In genomic region chr1:222057162-222057561, GRCh38 we compare ENCODE assay signal across 25 cellular contexts.
DNase-seq lines count a peak whose midpoint lies in the region; ATAC-seq lines count a peak whose summit lies in the region.
"Had no signal": no experiment of that assay in that cellular context is flagged by ENCODE, and none has a peak within 500 bp of the region (broad histone marks: within the 10 kb centered on the region; RNA-seq: fewer than 3 reads in every experiment).

No MANE protein-coding gene starts in this region.

- no peak overlapping the region for H2BK5ac ChIP-seq in neuronal stem cell (ENCODE audit: low read length)

- peak overlapping the region; percentile 27 for H3K23ac ChIP-seq in neuronal stem cell (ENCODE audit: low read depth, low read length, poor library complexity)

- H2BK120ac ChIP-seq in neuronal stem cell (ENCODE audit: low read depth, low read length): no peak overlapping the region

- no peak overlapping the region for H2BK15ac ChIP-seq in neuronal stem cell (ENCODE audit: low read length)

- H4K91ac ChIP-seq in neuronal stem cell (ENCODE audit: low read depth, low read length, poor library complexity): no peak overlapping the region

- no peak overlapping the region for H2AK5ac ChIP-seq in neuronal stem cell (ENCODE audit: low read depth, low read length)

- H3K4me1 ChIP-seq in neuronal stem cell (ENCODE audit: control insufficient read depth in 2 of 2, insufficient read depth in 1 of 2, low read depth in 1 of 2, low read length in 2 of 2): no peaks in the 10 kb centered on the region
- H3K4me1 ChIP-seq: BE2C, spleen had no signal

- DNase-seq in activated CD4-positive, alpha-beta memory T cell treated with anti-CD3 and anti-CD28 coated beads for 36 hours: peak; percentile 11
- no peak for DNase-seq in activated CD4-positive, alpha-beta memory T cell treated with anti-CD3 and anti-CD28 coated beads, Interleukin-2, amount 10 ng/mL, durations not matched to agents 7 days and 5 days
- DNase-seq in neuronal stem cell (ENCODE audit: low spot score) (no peak), NCI-H226 (no peak)
- DNase-seq: activated CD4-positive, alpha-beta T cell treated with anti-CD3 and anti-CD28 coated beads, Interleukin-2, amount 50 U/mL, for 48 hours; BE2C; COR-L47; effector CD8-positive, alpha-beta T cell; KG1; kidney; NCI-H1694 treated with DMSO at 0.1 percent for 48 hours; NCI-H82; PC-3; retina; SIG-M5; spleen; stimulated activated CD4-positive, alpha-beta T cell treated with anti-CD3 and anti-CD28 coated beads, Interleukin-4, amount 100 ng/mL, for 24 hours; T-helper 1 cell had no signal

- WGBS in neuronal stem cell (ENCODE audit: extremely low coverage in 2 of 2, insufficient read length in 2 of 2, insufficient replicate concordance in 1 of 2), 2 donors: no CpG with 5 or more reads among the region's 3 CpGs

- no peaks in the 10 kb centered on the region for H3K36me3 Mint-ChIP-seq in activated CD4-positive, alpha-beta memory T cell treated with anti-CD3 and anti-CD28 coated beads for 36 hours
- H3K36me3 Mint-ChIP-seq in activated CD4-positive, alpha-beta memory T cell treated with anti-CD3 and anti-CD28 coated beads, Interleukin-2, amount 10 ng/mL, durations not matched to agents 7 days and 5 days (ENCODE audit: low read depth): no peaks in the 10 kb centered on the region
- H3K36me3 Mint-ChIP-seq: activated naive CD8-positive, alpha-beta T cell had no signal

- POLR2A ChIA-PET in activated CD4-positive, alpha-beta memory T cell treated with anti-CD3 and anti-CD28 coated beads for 36 hours (lab: Charles Lee): no interaction called here
- POLR2A ChIA-PET in activated CD4-positive, alpha-beta memory T cell treated with anti-CD3 and anti-CD28 coated beads, Interleukin-2, amount 10 ng/mL, durations not matched to agents 7 days and 5 days (lab: Charles Lee): no interaction called here

- H3K4me2 ChIP-seq in neuronal stem cell (ENCODE audit: insufficient read depth, low read length, poor library complexity, severe bottlenecking): no peak overlapping the region

- H3K14ac ChIP-seq in neuronal stem cell (ENCODE audit: low read length): no peak overlapping the region

- peak; percentile 68 for ATAC-seq in GM21360 (IDR thresholded peaks at IDR 0.05; ENCODE audit: unreplicated experiment)
- peak; percentile 63 for ATAC-seq in HG03060 (IDR thresholded peaks at IDR 0.05; ENCODE audit: low read depth, unreplicated experiment)
- ATAC-seq in HG03354 (IDR thresholded peaks at IDR 0.05; ENCODE audit: poor library complexity, severe bottlenecking, unreplicated experiment): no peak
- no peak for ATAC-seq in GM21447 (IDR thresholded peaks at IDR 0.05; ENCODE audit: unreplicated experiment)
- ATAC-seq: HCT116, PC-3 had no signal

- no peak overlapping the region for H3K27ac Mint-ChIP-seq in activated CD4-positive, alpha-beta memory T cell treated with anti-CD3 and anti-CD28 coated beads for 36 hours
- H3K27ac Mint-ChIP-seq in activated CD4-positive, alpha-beta memory T cell treated with anti-CD3 and anti-CD28 coated beads, Interleukin-2, amount 10 ng/mL, durations not matched to agents 7 days and 5 days: no peak overlapping the region
- H3K27ac Mint-ChIP-seq: activated naive CD8-positive, alpha-beta T cell had no signal

- H3K27ac ChIP-seq in neuronal stem cell (replicated peaks; ENCODE audit: low read length): no peak overlapping the region
- H3K27ac ChIP-seq: spleen had no signal

- H4K8ac ChIP-seq in neuronal stem cell (ENCODE audit: low read depth, low read length): no peak overlapping the region

- no peak overlapping the region for H2AFZ ChIP-seq in neuronal stem cell (ENCODE audit: low read length)

- no peaks in the 10 kb centered on the region for H3K36me3 ChIP-seq in neuronal stem cell (replicated peaks in 1 of 2; ENCODE audit: control insufficient read depth in 2 of 2, insufficient read depth in 2 of 2, low read length in 2 of 2)
- H3K36me3 ChIP-seq: BE2C, spleen had no signal

- H3K27me3 ChIP-seq in neuronal stem cell (ENCODE audit: control insufficient read depth in 3 of 3, insufficient read depth in 3 of 3, low read depth in 1 of 3, low read length in 3 of 3): no peaks in the 10 kb centered on the region
- H3K27me3 ChIP-seq: BE2C, spleen had no signal

- no peaks in the 10 kb centered on the region for H3K27me3 Mint-ChIP-seq in activated CD4-positive, alpha-beta memory T cell treated with anti-CD3 and anti-CD28 coated beads for 36 hours
- no peaks in the 10 kb centered on the region for H3K27me3 Mint-ChIP-seq in activated CD4-positive, alpha-beta memory T cell treated with anti-CD3 and anti-CD28 coated beads, Interleukin-2, amount 10 ng/mL, durations not matched to agents 7 days and 5 days
- H3K27me3 Mint-ChIP-seq: activated naive CD8-positive, alpha-beta T cell had no signal

- no peak overlapping the region for H3K4ac ChIP-seq in neuronal stem cell (ENCODE audit: low read length)

- no peak overlapping the region for H3K4me3 Mint-ChIP-seq in activated CD4-positive, alpha-beta memory T cell treated with anti-CD3 and anti-CD28 coated beads for 36 hours
- H3K4me3 Mint-ChIP-seq in activated CD4-positive, alpha-beta memory T cell treated with anti-CD3 and anti-CD28 coated beads, Interleukin-2, amount 10 ng/mL, durations not matched to agents 7 days and 5 days: no peak overlapping the region
- H3K4me3 Mint-ChIP-seq: activated naive CD8-positive, alpha-beta T cell had no signal

- CTCF ChIA-PET in activated CD4-positive, alpha-beta memory T cell treated with anti-CD3 and anti-CD28 coated beads for 36 hours (lab: Charles Lee): no interaction called here
- CTCF ChIA-PET in activated CD4-positive, alpha-beta memory T cell treated with anti-CD3 and anti-CD28 coated beads, Interleukin-2, amount 10 ng/mL, durations not matched to agents 7 days and 5 days (lab: Charles Lee): no interaction called here

- H3K4me3 ChIP-seq in neuronal stem cell (ENCODE audit: low read length in 2 of 2): no peak overlapping the region
- H3K4me3 ChIP-seq: lung, spleen had no signal

- H3K4me1 Mint-ChIP-seq in activated CD4-positive, alpha-beta memory T cell treated with anti-CD3 and anti-CD28 coated beads for 36 hours (ENCODE audit: low read depth): peaks cover 4% of the 10 kb centered on the region
- H3K4me1 Mint-ChIP-seq in activated CD4-positive, alpha-beta memory T cell treated with anti-CD3 and anti-CD28 coated beads, Interleukin-2, amount 10 ng/mL, durations not matched to agents 7 days and 5 days: no peaks in the 10 kb centered on the region

- no peak overlapping the region for H2BK12ac ChIP-seq in neuronal stem cell (ENCODE audit: low read length)

- no peak overlapping the region for H3K18ac ChIP-seq in neuronal stem cell (ENCODE audit: low read length)

- no peaks in the 10 kb centered on the region for H3K79me1 ChIP-seq in neuronal stem cell (ENCODE audit: low read depth, low read length)

- intact Hi-C loops in activated CD4-positive, alpha-beta memory T cell treated with anti-CD3 and anti-CD28 coated beads for 36 hours (cut with micrococcal nuclease): no loop called here

- H3K9me3 Mint-ChIP-seq in activated CD4-positive, alpha-beta memory T cell treated with anti-CD3 and anti-CD28 coated beads for 36 hours: no peaks in the 10 kb centered on the region
- no peaks in the 10 kb centered on the region for H3K9me3 Mint-ChIP-seq in activated CD4-positive, alpha-beta memory T cell treated with anti-CD3 and anti-CD28 coated beads, Interleukin-2, amount 10 ng/mL, durations not matched to agents 7 days and 5 days

- no peaks in the 10 kb centered on the region for H3K9me3 ChIP-seq in neuronal stem cell (replicated peaks in 1 of 2; ENCODE audit: control insufficient read depth in 2 of 2, insufficient read depth in 1 of 2, low read depth in 1 of 2, low read length in 2 of 2)
- H3K9me3 ChIP-seq: BE2C, spleen had no signal

- no peak overlapping the region for H3K9ac ChIP-seq in neuronal stem cell (ENCODE audit: low read depth, low read length, poor library complexity)

Comparison
In these comparisons a context has a peak if more than half of its experiments do, and no peak if none do; other contexts are left out.
1. ATAC-seq: peak in GM21360 (single experiment) and HG03060 (single experiment); none in HG03354 (single experiment) and GM21447 (single experiment).